Comparison of ENCODE assay signal across 28 cellular contexts in the genomic region with DNA sequence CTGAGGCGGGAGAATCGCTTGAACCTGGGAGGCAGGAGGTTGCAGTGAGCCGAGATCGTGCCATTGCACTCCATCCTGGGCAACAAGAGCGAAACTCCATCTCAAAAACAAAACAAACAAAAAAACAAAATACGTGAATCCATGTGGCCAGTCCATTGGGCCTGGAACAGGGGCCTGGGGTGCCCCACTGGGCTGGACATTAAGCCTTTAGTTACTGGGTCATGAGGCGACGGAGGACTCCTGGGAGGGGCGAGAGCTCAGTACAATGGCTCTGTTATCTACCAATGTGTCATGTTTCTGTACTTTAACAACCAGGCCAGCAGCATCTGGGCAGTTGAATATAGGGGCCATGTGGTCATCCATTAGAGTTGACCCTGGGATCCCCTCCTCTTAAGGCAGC. TPM values are rescaled to one million over a fixed set of nuclear protein-coding genes. Genes with fewer than 3 reads are reported as not detected.
DNase-seq lines count a peak whose midpoint lies in the region; ATAC-seq and TF ChIP-seq lines count a peak whose summit lies in the region.
"Had no signal": no experiment of that assay in that cellular context is flagged by ENCODE, and none has a peak within 500 bp of the region (broad histone marks: within the 10 kb centered on the region; RNA-seq: fewer than 3 reads in every experiment).

No MANE protein-coding gene starts in this region.

- POLR2A ChIA-PET in naive thymus-derived CD8-positive, alpha-beta T cell (lab: Charles Lee), result no interaction called here

- H3K36me3 Mint-ChIP-seq in chondrocyte (ENCODE audit: low read depth), result peaks cover 42% of the 10 kb centered on the region
- H3K36me3 Mint-ChIP-seq in naive thymus-derived CD8-positive, alpha-beta T cell, result peaks cover 0 to 76% (median 23%) of the 10 kb centered on the region in 3 donors

- peaks cover 24% of the 10 kb centered on the region for H3K4me1 Mint-ChIP-seq in chondrocyte (ENCODE audit: low read depth)
- no peaks in the 10 kb centered on the region for H3K4me1 Mint-ChIP-seq in naive thymus-derived CD8-positive, alpha-beta T cell
- H3K4me1 Mint-ChIP-seq: CD8-positive, alpha-beta memory T cell; mesothelial cell of epicardium; naive B cell had no signal

- no peaks in the 10 kb centered on the region for H3K9me3 Mint-ChIP-seq in chondrocyte (ENCODE audit: low read depth)
- H3K9me3 Mint-ChIP-seq in naive thymus-derived CD8-positive, alpha-beta T cell, result no peaks in the 10 kb centered on the region
- H3K9me3 Mint-ChIP-seq: activated CD8-positive, alpha-beta T cell treated with anti-CD3 and anti-CD28 coated beads for 36 hours; activated naive CD4-positive, alpha-beta T cell treated with anti-CD3 and anti-CD28 coated beads for 36 hours; CD8-positive, alpha-beta memory T cell; mesothelial cell of epicardium; naive B cell; stimulated activated naive B cell treated with anti-CD40 and anti-IgM and Interleukin-4, amounts not matched to agents 10 μg/mL and 1 μg/mL and 100 μg/mL, for 72 hours had no signal

- in situ Hi-C loops in GM13977 (cut with MboI; ENCODE audit: low pct_unique_long_range_greater_than_20kb, low sequenced_read_pairs, unreplicated experiment), result loop anchor here (5.0 kb wide), 1 partner anchor 140 kb away; no protein-coding TSS in a partner anchor

- no peak overlapping the region for H3K4me3 Mint-ChIP-seq in chondrocyte (ENCODE audit: unreplicated experiment)
- H3K4me3 Mint-ChIP-seq in naive thymus-derived CD8-positive, alpha-beta T cell, result no peak overlapping the region
- H3K4me3 Mint-ChIP-seq: activated CD8-positive, alpha-beta T cell treated with anti-CD3 and anti-CD28 coated beads for 36 hours; activated naive CD4-positive, alpha-beta T cell treated with anti-CD3 and anti-CD28 coated beads for 36 hours; mesothelial cell of epicardium; naive B cell; stimulated activated naive B cell treated with anti-CD40 and anti-IgM and Interleukin-4, amounts not matched to agents 10 μg/mL and 1 μg/mL and 100 μg/mL, for 72 hours had no signal

- no peaks in the 10 kb centered on the region for H3K27me3 Mint-ChIP-seq in chondrocyte (ENCODE audit: low read depth)
- no peaks in the 10 kb centered on the region for H3K27me3 Mint-ChIP-seq in naive thymus-derived CD8-positive, alpha-beta T cell
- H3K27me3 Mint-ChIP-seq: activated CD8-positive, alpha-beta T cell treated with anti-CD3 and anti-CD28 coated beads for 36 hours; CD8-positive, alpha-beta memory T cell; naive B cell; stimulated activated naive B cell treated with anti-CD40 and anti-IgM and Interleukin-4, amounts not matched to agents 10 μg/mL and 1 μg/mL and 100 μg/mL, for 72 hours had no signal

- H3K27ac Mint-ChIP-seq in chondrocyte (ENCODE audit: unreplicated experiment), result peak overlapping the region; percentile 66
- H3K27ac Mint-ChIP-seq in naive thymus-derived CD8-positive, alpha-beta T cell, result peak overlapping the region in 1 of 10 donors; percentile 59
- H3K27ac Mint-ChIP-seq: activated CD8-positive, alpha-beta T cell treated with anti-CD3 and anti-CD28 coated beads for 36 hours; activated naive CD4-positive, alpha-beta T cell treated with anti-CD3 and anti-CD28 coated beads for 36 hours; mesothelial cell of epicardium; stimulated activated naive B cell treated with anti-CD40 and anti-IgM and Interleukin-4, amounts not matched to agents 10 μg/mL and 1 μg/mL and 100 μg/mL, for 72 hours had no signal

- DNase-seq in GM13977 (ENCODE audit: low spot score) (peak; percentile 12), chondrocyte (ENCODE audit: low spot score) (peak; percentile 36), medulla oblongata (ENCODE audit: extremely low spot score) (peak; percentile 85), sciatic nerve (ENCODE audit: low spot score) (peak; percentile 36), NCI-H146 treated with DMSO at 0.1 percent for 48 hours (lab: John Stamatoyannopoulos, UW; ENCODE audit: unreplicated experiment) (no peak), OCI-M2 (lab: John Stamatoyannopoulos, UW; ENCODE audit: unreplicated experiment) (no peak)
- no peak for DNase-seq in naive thymus-derived CD8-positive, alpha-beta T cell
- DNase-seq: activated CD4-positive, alpha-beta T cell treated with anti-CD3 and anti-CD28 coated beads for 1 hour; activated CD8-positive, alpha-beta T cell treated with anti-CD3 and anti-CD28 coated beads for 36 hours; activated naive CD4-positive, alpha-beta T cell treated with anti-CD3 and anti-CD28 coated beads for 36 hours; AML-193; CD8-positive, alpha-beta memory T cell; effector memory CD4-positive, alpha-beta T cell; glutamatergic neuron; islet precursor cell; KBM-7; left ventricle myocardium superior; naive B cell; NCI-H1417; NCI-H2081; NCI-H2227 treated with DMSO at 0.1 percent for 48 hours; NCI-H69; retina; SIG-M5; stimulated activated naive B cell treated with anti-CD40 and anti-IgM and Interleukin-4, amounts not matched to agents 10 μg/mL and 1 μg/mL and 100 μg/mL, for 72 hours had no signal

- ATAC-seq in sciatic nerve (no peak), HG02610 (IDR thresholded peaks at IDR 0.05; ENCODE audit: unreplicated experiment) (no peak)
- ATAC-seq in naive thymus-derived CD8-positive, alpha-beta T cell, result no peak
- ATAC-seq: activated CD8-positive, alpha-beta T cell treated with anti-CD3 and anti-CD28 coated beads for 36 hours; left ventricle myocardium superior; Panc1; stimulated activated naive B cell treated with anti-CD40 and anti-IgM and Interleukin-4, amounts not matched to agents 10 μg/mL and 1 μg/mL and 100 μg/mL, for 72 hours had no signal

- TF ChIP-seq CTCF in GM13977 (IDR thresholded peaks at IDR 0.05; ENCODE audit: extremely low read depth, insufficient read depth, missing control alignments), result no peak
- no peak for TF ChIP-seq CTCF in chondrocyte (IDR thresholded peaks at IDR 0.05)

- intact Hi-C loops in sciatic nerve (cut with DNase I), result no loop called here

RNA-seq across cellular contexts. Expression of a gene that starts 18.9 kb away (rescaled TPM):
- total RNA-seq in chondrocyte (3.5 to 4.5 TPM (median 4.3 TPM) in 3 replicates), sciatic nerve (1.2 TPM)
- total RNA-seq in naive thymus-derived CD8-positive, alpha-beta T cell, result 1 to 10 TPM; 1.2 to 1.3 TPM
- polyA plus RNA-seq in naive thymus-derived CD8-positive, alpha-beta T cell, result under 1 TPM in 2 of 3 donors, not detected in 1; 0.08 to 0.42 TPM
- polyA plus RNA-seq: CD8-positive, alpha-beta memory T cell had no signal

Comparison
In these comparisons a context has a peak if more than half of its experiments do, and no peak if none do; other contexts are left out.
1. DNase-seq: peak in GM13977 (single experiment), chondrocyte (single experiment), medulla oblongata (single experiment) and sciatic nerve (single experiment); none in naive thymus-derived CD8-positive, alpha-beta T cell (0 of 10), NCI-H146 treated with DMSO at 0.1 percent for 48 hours (single experiment) and OCI-M2 (single experiment).